In the genomic region with DNA sequence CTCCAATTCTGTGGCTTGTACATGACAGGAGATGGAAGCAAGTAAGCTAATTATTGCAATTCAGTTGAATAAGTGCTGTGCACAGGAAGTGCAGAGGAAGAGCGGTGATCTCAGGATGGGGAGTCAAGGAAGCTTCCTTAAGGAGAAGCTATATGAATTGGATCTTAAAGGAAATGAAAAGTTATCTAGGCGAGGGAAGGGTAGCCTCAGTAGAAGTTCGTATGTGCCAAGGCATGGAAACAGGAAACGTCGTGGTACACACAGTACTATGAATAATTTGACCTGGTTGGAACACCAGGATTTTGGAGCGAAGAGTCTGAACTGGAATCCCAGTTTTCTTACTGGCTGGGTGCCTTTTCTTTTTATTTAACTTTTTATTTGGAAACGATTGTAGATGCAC, we compare ENCODE assay signal across 13 cellular contexts. TPM values are rescaled to one million over a fixed set of nuclear protein-coding genes. Genes with fewer than 3 reads are reported as not detected.
A peak's percentile ranks its signal among the peaks of the same experiment; 100 is the strongest.
DNase-seq lines count a peak whose midpoint lies in the region; ATAC-seq and TF ChIP-seq lines count a peak whose summit lies in the region.
"Had no signal": no experiment of that assay in that cellular context is flagged by ENCODE, and none has a peak within 500 bp of the region (broad histone marks: within the 10 kb centered on the region; RNA-seq: fewer than 3 reads in every experiment).

No MANE protein-coding gene starts in this region.

- H3K27ac ChIP-seq in thyroid gland (peak overlapping the region in 2 of 3 donors; percentile 91 to 92), ovary (no peak overlapping the region)
- H3K27ac ChIP-seq: skin epidermis, WERI-Rb-1 had no signal

- no peak for TF ChIP-seq EP300 in ovary (IDR thresholded peaks at IDR 0.05)

- intact Hi-C loops in activated naive CD4-positive, alpha-beta T cell treated with anti-CD3 and anti-CD28 coated beads for 36 hours (cut with micrococcal nuclease), result no loop called here
- intact Hi-C loops in thyroid gland (cut with DNase I), result no loop called here
- intact Hi-C loops in ovary (cut with DNase I), result no loop called here
- intact Hi-C loops in Caco-2 (cut with micrococcal nuclease; ENCODE audit: unreplicated experiment), result no loop called here

- BruUV-seq in Caco-2 (replicated peaks; lab: Mats Ljungman, UMichigan), result no TSS peak

- no peaks in the 10 kb centered on the region for H3K9me3 Mint-ChIP-seq in activated naive CD4-positive, alpha-beta T cell treated with anti-CD3 and anti-CD28 coated beads, Interleukin-2, amount 10 ng/mL, durations not matched to agents 7 days and 5 days
- H3K9me3 Mint-ChIP-seq in activated naive CD4-positive, alpha-beta T cell treated with anti-CD3 and anti-CD28 coated beads for 36 hours, result no peaks in the 10 kb centered on the region
- H3K9me3 Mint-ChIP-seq in activated T-helper 17 cell treated with anti-CD3 and anti-CD28 coated beads, Interleukin-2, amount 50 U/mL, for 72 hours, result no peaks in the 10 kb centered on the region
- H3K9me3 Mint-ChIP-seq in immature natural killer cell (no peaks in the 10 kb centered on the region), Caco-2 (ENCODE audit: unreplicated experiment) (no peaks in the 10 kb centered on the region)

- DNase-seq in activated naive CD4-positive, alpha-beta T cell treated with anti-CD3 and anti-CD28 coated beads, Interleukin-2, amount 10 ng/mL, durations not matched to agents 7 days and 5 days, result no peak
- no peak for DNase-seq in activated naive CD4-positive, alpha-beta T cell treated with anti-CD3 and anti-CD28 coated beads for 36 hours
- DNase-seq in immature natural killer cell, result no peak
- no peak for DNase-seq in thyroid gland
- DNase-seq in ovary, result no peak
- no peak for DNase-seq in Caco-2
- DNase-seq: midbrain, NCI-H1694 treated with DMSO at 0.1 percent for 48 hours, NCI-H446 treated with DMSO at 0.1 percent for 48 hours, WERI-Rb-1 had no signal

- H3K4me3 Mint-ChIP-seq in activated naive CD4-positive, alpha-beta T cell treated with anti-CD3 and anti-CD28 coated beads, Interleukin-2, amount 10 ng/mL, durations not matched to agents 7 days and 5 days, result no peak overlapping the region
- no peak overlapping the region for H3K4me3 Mint-ChIP-seq in activated naive CD4-positive, alpha-beta T cell treated with anti-CD3 and anti-CD28 coated beads for 36 hours
- H3K4me3 Mint-ChIP-seq in activated T-helper 17 cell treated with anti-CD3 and anti-CD28 coated beads, Interleukin-2, amount 50 U/mL, for 72 hours, result no peak overlapping the region
- no peak overlapping the region for H3K4me3 Mint-ChIP-seq in immature natural killer cell
- no peak overlapping the region for H3K4me3 Mint-ChIP-seq in Caco-2 (ENCODE audit: unreplicated experiment)

- no peaks in the 10 kb centered on the region for H3K27me3 Mint-ChIP-seq in activated naive CD4-positive, alpha-beta T cell treated with anti-CD3 and anti-CD28 coated beads, Interleukin-2, amount 10 ng/mL, durations not matched to agents 7 days and 5 days
- no peaks in the 10 kb centered on the region for H3K27me3 Mint-ChIP-seq in activated naive CD4-positive, alpha-beta T cell treated with anti-CD3 and anti-CD28 coated beads for 36 hours (ENCODE audit: low read depth)
- H3K27me3 Mint-ChIP-seq in activated T-helper 17 cell treated with anti-CD3 and anti-CD28 coated beads, Interleukin-2, amount 50 U/mL, for 72 hours, result no peaks in the 10 kb centered on the region
- H3K27me3 Mint-ChIP-seq in immature natural killer cell (ENCODE audit: low read depth in 3 of 3), result peaks cover 0 to 2% (median 0%) of the 10 kb centered on the region in 3 donors
- H3K27me3 Mint-ChIP-seq in Caco-2 (ENCODE audit: insufficient read depth, unreplicated experiment), result no peaks in the 10 kb centered on the region

- no peak for ATAC-seq in activated T-helper 17 cell treated with anti-CD3 and anti-CD28 coated beads, Interleukin-2, amount 50 U/mL, for 72 hours (replicated peaks)
- no peak for ATAC-seq in GM18873 (IDR thresholded peaks at IDR 0.05; ENCODE audit: low FRiP score, unreplicated experiment)

- WGBS in thyroid gland, 2 donors, result 73% methylated on average over 7 of the region's 7 CpGs
- WGBS in ovary, 3 donors, result 46 to 58% (median 48%) methylated on average over 7 of the region's 7 CpGs

- H3K4me3 ChIP-seq in thyroid gland (replicated peaks in 1 of 3), result no peak overlapping the region
- no peak overlapping the region for H3K4me3 ChIP-seq in ovary
- H3K4me3 ChIP-seq in Caco-2 (ENCODE audit: low read depth, low read length), result no peak overlapping the region
- H3K4me3 ChIP-seq: skin epidermis had no signal

- TF ChIP-seq CTCF in thyroid gland (IDR thresholded peaks at IDR 0.05) (no peak), ovary (IDR thresholded peaks at IDR 0.05) (no peak), Caco-2 (IDR thresholded peaks at IDR 0.05; ENCODE audit: insufficient read depth in 1 of 2, low read depth in 1 of 2, low read length in 1 of 2, severe bottlenecking in 1 of 2, unreplicated experiment in 1 of 2) (no peak)

- TF ChIP-seq POLR2A in thyroid gland (IDR thresholded peaks at IDR 0.05) (no peak), ovary (IDR thresholded peaks at IDR 0.05) (no peak)

- H3K4me1 ChIP-seq in thyroid gland, result peaks cover 17 to 29% of the 10 kb centered on the region in 2 donors
- no peaks in the 10 kb centered on the region for H3K4me1 ChIP-seq in ovary (ENCODE audit: insufficient read depth)
- H3K4me1 ChIP-seq in Caco-2, result no peaks in the 10 kb centered on the region

- peak overlapping the region; percentile 4 for H3K27ac Mint-ChIP-seq in activated naive CD4-positive, alpha-beta T cell treated with anti-CD3 and anti-CD28 coated beads, Interleukin-2, amount 10 ng/mL, durations not matched to agents 7 days and 5 days
- no peak overlapping the region for H3K27ac Mint-ChIP-seq in activated naive CD4-positive, alpha-beta T cell treated with anti-CD3 and anti-CD28 coated beads for 36 hours
- peak overlapping the region; percentile 1 for H3K27ac Mint-ChIP-seq in activated T-helper 17 cell treated with anti-CD3 and anti-CD28 coated beads, Interleukin-2, amount 50 U/mL, for 72 hours
- H3K27ac Mint-ChIP-seq in immature natural killer cell (peak overlapping the region in 5 of 6 donors; percentile 12 to 69 (median 43)), Caco-2 (ENCODE audit: unreplicated experiment) (no peak overlapping the region)

- POLR2A ChIA-PET in Caco-2 (lab: Charles Lee), result no interaction called here

- H3K36me3 ChIP-seq in thyroid gland (peaks cover 0 to 12% of the 10 kb centered on the region in 2 donors), ovary (no peaks in the 10 kb centered on the region), Caco-2 (ENCODE audit: control insufficient read depth, insufficient read depth, low read length) (peaks cover 3% of the 10 kb centered on the region)

- peaks cover 22% of the 10 kb centered on the region for H3K4me1 Mint-ChIP-seq in activated naive CD4-positive, alpha-beta T cell treated with anti-CD3 and anti-CD28 coated beads, Interleukin-2, amount 10 ng/mL, durations not matched to agents 7 days and 5 days
- H3K4me1 Mint-ChIP-seq in activated naive CD4-positive, alpha-beta T cell treated with anti-CD3 and anti-CD28 coated beads for 36 hours (ENCODE audit: low read depth), result peaks cover 38% of the 10 kb centered on the region
- peaks cover 38% of the 10 kb centered on the region for H3K4me1 Mint-ChIP-seq in activated T-helper 17 cell treated with anti-CD3 and anti-CD28 coated beads, Interleukin-2, amount 50 U/mL, for 72 hours
- H3K4me1 Mint-ChIP-seq in immature natural killer cell (peaks cover 46 to 91% of the 10 kb centered on the region in 2 donors), Caco-2 (ENCODE audit: low read depth, unreplicated experiment) (no peaks in the 10 kb centered on the region)

- H3K27me3 ChIP-seq in thyroid gland (no peaks in the 10 kb centered on the region), ovary (no peaks in the 10 kb centered on the region), Caco-2 (replicated peaks; ENCODE audit: control insufficient read depth, insufficient read depth, low read length) (no peaks in the 10 kb centered on the region)

- no peaks in the 10 kb centered on the region for H3K9me3 ChIP-seq in thyroid gland
- no peaks in the 10 kb centered on the region for H3K9me3 ChIP-seq in ovary
- no peaks in the 10 kb centered on the region for H3K9me3 ChIP-seq in Caco-2

- CTCF ChIA-PET in activated naive CD4-positive, alpha-beta T cell treated with anti-CD3 and anti-CD28 coated beads, Interleukin-2, amount 10 ng/mL, durations not matched to agents 7 days and 5 days (lab: Charles Lee), result no interaction called here
- CTCF ChIA-PET in activated naive CD4-positive, alpha-beta T cell treated with anti-CD3 and anti-CD28 coated beads for 36 hours (lab: Charles Lee), result interaction anchor here (1.7 kb wide), 1 partner anchor 12 kb away, joined by 3 read pairs; no protein-coding TSS in a partner anchor
- CTCF ChIA-PET in Caco-2 (lab: Charles Lee), result no interaction called here

- H3K36me3 Mint-ChIP-seq in activated naive CD4-positive, alpha-beta T cell treated with anti-CD3 and anti-CD28 coated beads, Interleukin-2, amount 10 ng/mL, durations not matched to agents 7 days and 5 days, result peaks cover 62% of the 10 kb centered on the region
- H3K36me3 Mint-ChIP-seq in activated naive CD4-positive, alpha-beta T cell treated with anti-CD3 and anti-CD28 coated beads for 36 hours (ENCODE audit: low read depth), result peaks cover 50% of the 10 kb centered on the region
- peaks cover 96% of the 10 kb centered on the region for H3K36me3 Mint-ChIP-seq in activated T-helper 17 cell treated with anti-CD3 and anti-CD28 coated beads, Interleukin-2, amount 50 U/mL, for 72 hours (ENCODE audit: low read depth)
- H3K36me3 Mint-ChIP-seq in immature natural killer cell, result peaks cover 11 to 36% (median 27%) of the 10 kb centered on the region in 3 donors
- peaks cover 11% of the 10 kb centered on the region for H3K36me3 Mint-ChIP-seq in Caco-2 (ENCODE audit: insufficient read depth, unreplicated experiment)

RNA-seq across cellular contexts. Expression of gene ST6GAL1, which starts 39.3 kb away (rescaled TPM):
- 10 to 100 TPM; 76.2 to 78.0 TPM for total RNA-seq in activated naive CD4-positive, alpha-beta T cell treated with anti-CD3 and anti-CD28 coated beads for 36 hours
- 10 to 100 TPM; 68.0 to 77.4 TPM for total RNA-seq in activated T-helper 17 cell treated with anti-CD3 and anti-CD28 coated beads, Interleukin-2, amount 50 U/mL, for 72 hours
- polyA plus RNA-seq in immature natural killer cell (100 to 1,000 TPM in 1 of 3 donors, 10 to 100 TPM in 2; 49.8 to 142 (median 74.4) TPM), ovary (10 to 100 TPM; 13.7 to 55.2 TPM)
- total RNA-seq in thyroid gland (100 to 1,000 TPM in 2 of 4 donors, 10 to 100 TPM in 2; 74.8 to 189 (median 113) TPM), ovary (10 to 100 TPM; 10.6 to 30.2 (median 28.1) TPM), Caco-2 (2022) (34.6 and 40.3 TPM in 2 replicates)

Comparison
In these comparisons a context has a peak if more than half of its experiments do, and no peak if none do; other contexts are left out.
1. H3K27ac Mint-ChIP-seq: peak in activated naive CD4-positive, alpha-beta T cell treated with anti-CD3 and anti-CD28 coated beads, Interleukin-2, amount 10 ng/mL, durations not matched to agents 7 days and 5 days (single experiment), activated T-helper 17 cell treated with anti-CD3 and anti-CD28 coated beads, Interleukin-2, amount 50 U/mL, for 72 hours (single experiment) and immature natural killer cell (5 of 6); none in activated naive CD4-positive, alpha-beta T cell treated with anti-CD3 and anti-CD28 coated beads for 36 hours (single experiment) and Caco-2 (single experiment).
2. H3K27ac ChIP-seq: peak in thyroid gland (2 of 3); none in ovary (0 of 2).